In the genomic region with DNA sequence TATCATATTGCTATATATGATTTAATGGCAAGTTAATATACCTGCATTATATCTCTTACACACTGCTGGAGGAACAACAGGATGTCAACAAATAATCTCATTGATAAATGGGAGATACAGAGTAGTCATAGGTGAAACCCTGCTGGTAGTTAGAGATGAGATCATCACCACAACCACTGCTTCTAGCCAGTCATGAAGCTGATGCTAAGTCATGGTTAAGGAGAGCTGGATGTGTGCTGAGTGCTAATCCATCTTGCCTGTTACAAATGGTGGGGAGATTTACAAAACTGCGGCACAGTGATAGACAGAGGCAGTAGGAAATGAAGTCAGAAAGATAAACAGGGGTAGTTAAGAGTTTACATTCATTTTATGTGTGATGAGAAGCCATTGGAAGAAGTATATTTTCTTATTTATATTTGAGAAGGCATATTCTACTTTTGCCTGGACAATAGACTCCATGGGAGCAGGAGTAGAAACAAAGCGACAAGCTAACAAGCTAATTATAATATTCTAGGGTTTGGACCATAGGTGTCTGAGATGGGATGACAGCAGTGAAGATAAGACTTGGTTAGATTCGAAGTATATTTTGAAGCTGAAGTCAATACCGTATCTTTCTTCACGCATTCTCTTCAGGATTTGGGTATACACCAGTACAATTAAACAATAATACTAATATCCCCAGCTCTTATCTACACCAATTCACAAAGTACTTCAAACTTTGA, we compare ENCODE assay signal across 1 cellular context.
TF ChIP-seq lines count a peak whose summit lies in the region.

No MANE protein-coding gene starts in this region.

TF ChIP-seq in K562, 482 proteins besides CTCF, POLR2A, EP300 and RAD21 (continued from another document):
- no peak for TF ChIP-seq IFI16 (CRISPR knock-in tag; IDR thresholded peaks at IDR 0.05)
- TF ChIP-seq ATF3 (IDR thresholded peaks at IDR 0.05): peak; percentile 67
- no peak for TF ChIP-seq ATF3 (CRISPR knock-in tag; conservative IDR thresholded peaks at IDR 0.05)
- TF ChIP-seq TFE3 (CRISPR knock-in tag; IDR thresholded peaks at IDR 0.05): no peak
- TF ChIP-seq ZNF77 (CRISPR knock-in tag; IDR thresholded peaks at IDR 0.05): no peak
- TF ChIP-seq RUNX1 (IDR thresholded peaks at IDR 0.05; ENCODE audit: low read depth): no peak
- TF ChIP-seq ZNF354B (CRISPR knock-in tag; IDR thresholded peaks at IDR 0.05): no peak
- no peak for TF ChIP-seq GTF2F1 (IDR thresholded peaks at IDR 0.05; ENCODE audit: low read depth, low read length)
- TF ChIP-seq CHD4 (IDR thresholded peaks at IDR 0.05; ENCODE audit: insufficient read depth, insufficient replicate concordance, low read depth, low read length, poor library complexity, severe bottlenecking): no peak
- TF ChIP-seq C11orf30 (IDR thresholded peaks at IDR 0.05; ENCODE audit: low read depth): peak; percentile 19; the same call in 1 of the 2 replicates
- no peak for TF ChIP-seq FOXO4 (CRISPR knock-in tag; IDR thresholded peaks at IDR 0.05)
- TF ChIP-seq ZNF316 (IDR thresholded peaks at IDR 0.05): peak; percentile 25; the same call in 1 of the 2 replicates
- TF ChIP-seq ZNF124 (CRISPR knock-in tag; IDR thresholded peaks at IDR 0.05): no peak
- TF ChIP-seq FOSL1 (tag; conservative IDR thresholded peaks at IDR 0.05): no peak
- no peak for TF ChIP-seq PBX2 (CRISPR knock-in tag; IDR thresholded peaks at IDR 0.05; ENCODE audit: low read depth)
- TF ChIP-seq PBX2 (tag; conservative IDR thresholded peaks at IDR 0.05; ENCODE audit: low read depth): 0 out of 2 replicates have a peak, but pooled peaks have one; percentile 12
- TF ChIP-seq PCBP1 (IDR thresholded peaks at IDR 0.05; ENCODE audit: low read depth, low read length, poor library complexity, severe bottlenecking): no peak
- TF ChIP-seq DPF2 (IDR thresholded peaks at IDR 0.05): 0 out of 2 replicates have a peak, but pooled peaks have one; percentile 27
- TF ChIP-seq, protein P1, sequence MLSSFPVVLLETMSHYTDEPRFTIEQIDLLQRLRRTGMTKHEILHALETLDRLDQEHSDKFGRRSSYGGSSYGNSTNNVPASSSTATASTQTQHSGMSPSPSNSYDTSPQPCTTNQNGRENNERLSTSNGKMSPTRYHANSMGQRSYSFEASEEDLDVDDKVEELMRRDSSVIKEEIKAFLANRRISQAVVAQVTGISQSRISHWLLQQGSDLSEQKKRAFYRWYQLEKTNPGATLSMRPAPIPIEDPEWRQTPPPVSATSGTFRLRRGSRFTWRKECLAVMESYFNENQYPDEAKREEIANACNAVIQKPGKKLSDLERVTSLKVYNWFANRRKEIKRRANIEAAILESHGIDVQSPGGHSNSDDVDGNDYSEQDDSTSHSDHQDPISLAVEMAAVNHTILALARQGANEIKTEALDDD (IDR thresholded peaks at IDR 0.05): peak; percentile 66
- TF ChIP-seq ARNT (IDR thresholded peaks at IDR 0.05): no peak
- TF ChIP-seq ATF1 (CRISPR knock-in tag; IDR thresholded peaks at IDR 0.05): no peak
- no peak for TF ChIP-seq ATF1 (tag; IDR thresholded peaks at IDR 0.05)
- TF ChIP-seq CBFA2T3 (IDR thresholded peaks at IDR 0.05): peak; percentile 59
